Comparison of ENCODE assay signal across 20 cellular contexts in the genomic region with DNA sequence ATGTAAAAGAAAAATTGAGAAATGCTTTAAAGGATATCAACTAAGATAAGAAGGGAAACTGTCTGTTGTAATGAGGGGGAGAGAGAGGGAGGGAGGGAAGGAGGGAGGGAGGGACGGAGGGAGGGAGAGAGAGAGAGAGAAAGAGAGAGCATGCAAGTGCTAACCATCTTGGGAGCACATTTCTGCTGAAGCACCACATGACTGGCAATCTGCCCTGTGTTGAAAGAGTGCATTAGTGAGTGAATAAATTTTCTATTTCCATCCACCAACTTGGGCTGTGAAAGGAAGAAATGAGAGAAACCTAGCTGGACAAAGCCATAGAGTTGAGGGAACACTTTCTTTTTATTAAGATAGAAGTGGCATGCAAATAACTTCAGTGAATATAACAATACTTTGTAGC.
DNase-seq lines count a peak whose midpoint lies in the region; ATAC-seq and TF ChIP-seq lines count a peak whose summit lies in the region.
"Had no signal": no experiment of that assay in that cellular context is flagged by ENCODE, and none has a peak within 500 bp of the region (broad histone marks: within the 10 kb centered on the region; RNA-seq: fewer than 3 reads in every experiment).

No MANE protein-coding gene starts in this region.

- no peak overlapping the region for H3K4me3 ChIP-seq in fibroblast of pulmonary artery (replicated peaks; ENCODE audit: low read depth, low read length)
- H3K4me3 ChIP-seq: PC-9, SK-N-MC had no signal

- intact Hi-C loops in natural killer cell (cut with micrococcal nuclease): no loop called here

- H3K9me3 Mint-ChIP-seq in natural killer cell: no peaks in the 10 kb centered on the region
- H3K9me3 Mint-ChIP-seq: CD4-positive, alpha-beta memory T cell; T-cell had no signal

- H3K36me3 Mint-ChIP-seq in natural killer cell: no peaks in the 10 kb centered on the region
- H3K36me3 Mint-ChIP-seq: CD4-positive, alpha-beta memory T cell; T-cell had no signal

- TF ChIP-seq CTCF in fibroblast of pulmonary artery (IDR thresholded peaks at IDR 0.05; ENCODE audit: low read length, missing control alignments) (no peak), natural killer cell (IDR thresholded peaks at IDR 0.05) (no peak)

- DNase-seq in DMS 273 (lab: John Stamatoyannopoulos, UW; ENCODE audit: unreplicated experiment) (peak; percentile 55), DMS 273 treated with DMSO at 0.1 percent for 48 hours (lab: John Stamatoyannopoulos, UW) (no peak), OCI-M1 (lab: John Stamatoyannopoulos, UW) (peak; percentile 25), fibroblast of pulmonary artery (ENCODE audit: low read depth) (peak; percentile 29), inferior parietal cortex (ENCODE audit: extremely low spot score) (no peak), natural killer cell (no peak), SHP77 treated with DMSO at 0.1 percent for 48 hours (lab: John Stamatoyannopoulos, UW) (no peak)
- DNase-seq: CD4-positive, alpha-beta memory T cell; DND-41; GF-D8; Karpas-422; NCI-H1436 treated with DMSO at 0.1 percent for 48 hours; NCI-H2081 treated with DMSO at 0.1 percent for 48 hours; NCI-H2227 treated with DMSO at 0.1 percent for 48 hours; NCI-H526; PC-9; T-cell had no signal

- no peaks in the 10 kb centered on the region for H3K27me3 Mint-ChIP-seq in natural killer cell (ENCODE audit: low read depth in 2 of 2)

- ATAC-seq in HG02610 (IDR thresholded peaks at IDR 0.05; ENCODE audit: unreplicated experiment) (no peak), natural killer cell (no peak)
- ATAC-seq: HepG2, T-cell had no signal

- no peaks in the 10 kb centered on the region for H3K4me1 Mint-ChIP-seq in natural killer cell
- H3K4me1 Mint-ChIP-seq: CD4-positive, alpha-beta memory T cell; T-cell had no signal

- H3K4me3 Mint-ChIP-seq in natural killer cell: no peak overlapping the region
- H3K4me3 Mint-ChIP-seq: CD4-positive, alpha-beta memory T cell; T-cell had no signal

- H3K27ac Mint-ChIP-seq in natural killer cell: no peak overlapping the region
- H3K27ac Mint-ChIP-seq: CD4-positive, alpha-beta memory T cell; T-cell had no signal

Comparison
In these comparisons a context has a peak if more than half of its experiments do, and no peak if none do; other contexts are left out.
1. DNase-seq: peak in DMS 273 (single experiment), OCI-M1 (single experiment) and fibroblast of pulmonary artery (single experiment); none in DMS 273 treated with DMSO at 0.1 percent for 48 hours (single experiment), inferior parietal cortex (single experiment), natural killer cell (single experiment) and SHP77 treated with DMSO at 0.1 percent for 48 hours (single experiment).